Comparison of ENCODE assay signal across 25 cellular contexts in the genomic region with DNA sequence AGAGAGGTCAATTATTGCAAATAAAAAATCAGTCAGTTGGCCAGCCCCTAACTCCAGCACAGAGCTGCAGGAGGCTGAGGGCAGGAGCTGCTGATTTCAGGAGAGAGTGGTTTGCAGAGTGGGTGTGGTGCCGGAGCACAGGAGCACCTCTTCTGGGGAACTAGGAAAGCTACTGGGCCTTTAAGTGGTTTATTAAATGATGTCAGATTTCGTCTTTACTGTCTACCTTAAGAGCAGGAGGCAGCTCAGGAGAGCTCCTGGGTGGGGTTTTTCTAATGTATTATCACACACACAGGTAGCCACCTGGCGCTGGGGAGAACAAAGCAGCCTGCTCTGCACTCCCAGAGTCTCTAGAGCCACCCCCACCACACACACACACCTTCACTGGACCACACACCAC. TPM values are rescaled to one million over a fixed set of nuclear protein-coding genes. Genes with fewer than 3 reads are reported as not detected.
A peak's percentile ranks its signal among the peaks of the same experiment; 100 is the strongest.
DNase-seq lines count a peak whose midpoint lies in the region; ATAC-seq, FAIRE-seq and TF ChIP-seq lines count a peak whose summit lies in the region.
"Had no signal": no experiment of that assay in that cellular context is flagged by ENCODE, and none has a peak within 500 bp of the region (broad histone marks: within the 10 kb centered on the region; RNA-seq: fewer than 3 reads in every experiment).

No MANE protein-coding gene starts in this region.

- intact Hi-C loops in left colon (cut with DNase I, micrococcal nuclease): no loop called here
- intact Hi-C loops in heart left ventricle (cut with DNase I): no loop called here

- H3K36me3 ChIP-seq in heart left ventricle: no peaks in the 10 kb centered on the region
- H3K36me3 ChIP-seq: HAP-1, MG63, suprapubic skin, uterus, WERI-Rb-1 had no signal

- no peak overlapping the region for H3K4me3 ChIP-seq in heart left ventricle
- H3K4me3 ChIP-seq: HAP-1, MG63, psoas muscle, SK-N-MC, suprapubic skin, uterus had no signal

- TF ChIP-seq POLR2A in heart left ventricle (IDR thresholded peaks at IDR 0.05) (no peak), GM12891 (IDR thresholded peaks at IDR 0.05; ENCODE audit: low read depth, low read length) (no peak)

- peaks cover 0 to 16% (median under 1%) of the 10 kb centered on the region in 12 donors for H3K4me1 ChIP-seq in heart left ventricle
- H3K4me1 ChIP-seq: HAP-1, uterus had no signal

- WGBS in heart left ventricle, 4 donors: 67 to 85% (median 77%) methylated on average over 3 of the region's 3 CpGs

- H3K9me3 ChIP-seq in heart left ventricle: no peaks in the 10 kb centered on the region
- H3K9me3 ChIP-seq: HAP-1, MG63, psoas muscle, suprapubic skin, uterus had no signal

- H3K27ac ChIP-seq in heart left ventricle: no peak overlapping the region
- H3K27ac ChIP-seq: psoas muscle, SK-N-MC, suprapubic skin, uterus, WERI-Rb-1 had no signal

- no peak for FAIRE-seq in GM12891 (lab: Jason Lieb, UNC)

- no peak for TF ChIP-seq CTCF in heart left ventricle (IDR thresholded peaks at IDR 0.05)

- DNase-seq in DMS153 treated with DMSO at 0.1 percent for 48 hours (lab: John Stamatoyannopoulos, UW; ENCODE audit: unreplicated experiment) (peak; percentile 77), NCI-H146 (lab: John Stamatoyannopoulos, UW) (peak; percentile 65), NCI-H510A treated with DMSO at 0.1 percent for 48 hours (lab: John Stamatoyannopoulos, UW) (peak; percentile 83), left colon (no peak), heart left ventricle (no peak), GM12891 (ENCODE audit: insufficient read length, low spot score) (no peak), AML-193 (lab: John Stamatoyannopoulos, UW) (no peak)
- DNase-seq: activated CD4-positive, alpha-beta T cell treated with anti-CD3 and anti-CD28 coated beads, Interleukin-2, amount 50 U/mL, for 48 hours; activated gamma-delta T cell; activated naive CD8-positive, alpha-beta T cell treated with anti-CD3 and anti-CD28 coated beads, Interleukin-2, amount 50 U/mL, for 24 hours; effector memory CD8-positive, alpha-beta T cell; GDM1; IMR-90; mammary epithelial cell; MG63; NCI-H2171; psoas muscle; RPMI8226; uterus; WERI-Rb-1 had no signal

- ATAC-seq in left colon (peak; percentile 52), heart left ventricle (no peak), GM18868 (IDR thresholded peaks at IDR 0.05; ENCODE audit: unreplicated experiment) (no peak)
- ATAC-seq: activated naive CD8-positive, alpha-beta T cell treated with anti-CD3 and anti-CD28 coated beads, Interleukin-2, amount 50 U/mL, for 24 hours; effector memory CD8-positive, alpha-beta T cell; psoas muscle had no signal

- no peaks in the 10 kb centered on the region for H3K27me3 ChIP-seq in heart left ventricle
- H3K27me3 ChIP-seq: MG63, suprapubic skin, uterus had no signal

TF ChIP-seq in GM12891, 5 proteins besides CTCF, POLR2A, EP300 and RAD21:
- TF ChIP-seq SPI1 (IDR thresholded peaks at IDR 0.05; ENCODE audit: low read depth, low read length): no peak

RNA-seq across cellular contexts. Expression of a gene that starts 11.5 kb away (rescaled TPM):
- total RNA-seq in left colon (10 to 100 TPM in 1 of 2 donors, 1 to 10 TPM in 1; 2.8 to 21.1 TPM), heart left ventricle (1 to 10 TPM in 2 of 9 donors, under 1 TPM in 7; 0.21 to 2.0 (median 0.48) TPM)
- under 1 TPM; 0.27 to 0.72 TPM for polyA plus RNA-seq in heart left ventricle
- 0.31 TPM for polyA plus RNA-seq in GM12891 (2012; ENCODE audit: low read depth, missing spikeins)
- polyA plus RNA-seq: CD14-positive monocyte had no signal

RNA-seq across cellular contexts. Expression of a gene that starts 38.4 kb away (rescaled TPM):
- 10 to 100 TPM; 84.4 to 90.3 TPM for total RNA-seq in left colon
- 10 to 100 TPM; 31.5 to 79.7 (median 57.2) TPM for total RNA-seq in heart left ventricle
- 10 to 100 TPM; 18.7 to 53.2 TPM for polyA plus RNA-seq in heart left ventricle
- 83.6 TPM for polyA plus RNA-seq in GM12891 (2012; ENCODE audit: low read depth, missing spikeins)

RNA-seq across cellular contexts. Expression of a gene that starts 38.5 kb away (rescaled TPM):
- total RNA-seq in left colon (10 to 100 TPM; 20.8 to 22.9 TPM), heart left ventricle (10 to 100 TPM; 12.8 to 38.2 (median 28.3) TPM)
- 10 to 100 TPM; 11.8 to 31.1 TPM for polyA plus RNA-seq in heart left ventricle
- polyA plus RNA-seq in GM12891 (2012; ENCODE audit: low read depth, missing spikeins): 52.6 TPM

Comparison
In these comparisons a context has a peak if more than half of its experiments do, and no peak if none do; other contexts are left out.
1. DNase-seq: peak in DMS153 treated with DMSO at 0.1 percent for 48 hours (single experiment), NCI-H146 (single experiment) and NCI-H510A treated with DMSO at 0.1 percent for 48 hours (single experiment); none in left colon (0 of 2), heart left ventricle (0 of 5), GM12891 (single experiment) and AML-193 (0 of 2).